Comparison of ENCODE assay signal across 24 cellular contexts in genomic region chr3:13041113-13041776, GRCh38. TPM values are rescaled to one million over a fixed set of nuclear protein-coding genes. Genes with fewer than 3 reads are reported as not detected.
A peak's percentile ranks its signal among the peaks of the same experiment; 100 is the strongest.
DNase-seq lines count a peak whose midpoint lies in the region; ATAC-seq, FAIRE-seq and TF ChIP-seq lines count a peak whose summit lies in the region.
"Had no signal": no experiment of that assay in that cellular context is flagged by ENCODE, and none has a peak within 500 bp of the region (broad histone marks: within the 10 kb centered on the region; RNA-seq: fewer than 3 reads in every experiment).

No MANE protein-coding gene starts in this region.

- no peak overlapping the region for H3K23ac ChIP-seq in H1 (ENCODE audit: insufficient read length)

- H3K36me3 Mint-ChIP-seq in neural crest cell (ENCODE audit: low read depth), result no peaks in the 10 kb centered on the region
- H3K36me3 Mint-ChIP-seq: activated CD8-positive, alpha-beta memory T cell treated with anti-CD3 and anti-CD28 coated beads, Interleukin-2, amount 10 ng/mL, durations not matched to agents 7 days and 5 days; type B pancreatic cell had no signal

- no peaks in the 10 kb centered on the region for H3K23me2 ChIP-seq in H1 (ENCODE audit: low read depth, low read length)

- H3K9me3 ChIP-seq in BLaER1 treated with 17β-estradiol and CSF1 and Interleukin-3, amounts not matched to agents 10 nM and 100 nM (replicated peaks in 1 of 11), result no peaks in the 10 kb centered on the region
- no peaks in the 10 kb centered on the region for H3K9me3 ChIP-seq in SJCRH30 (replicated peaks)
- H3K9me3 ChIP-seq in H1 (ENCODE audit: insufficient read depth in 2 of 2, low read depth in 1 of 2, low read length in 1 of 2), result no peaks in the 10 kb centered on the region
- H3K9me3 ChIP-seq: ascending aorta, right lobe of liver had no signal

- H3K27ac ChIP-seq in BLaER1 treated with 17β-estradiol and CSF1 and Interleukin-3, amounts not matched to agents 10 nM and 100 nM, result peak overlapping the region in 1 of 11 experiments; percentile 80; a peak in 1 of 22 replicates
- H3K27ac ChIP-seq in SJCRH30 (no peak overlapping the region), H1 (ENCODE audit: low read depth, low read length) (no peak overlapping the region)
- H3K27ac ChIP-seq: ascending aorta, right lobe of liver had no signal

- H4K8ac ChIP-seq in H1 (ENCODE audit: extremely low read depth, insufficient read depth, low read length), result no peak overlapping the region

- 92% methylated on average over 23 of the region's 26 CpGs; no CpG with 5 or more reads in 1 of the 2 experiments for WGBS in H1 (ENCODE audit: extremely low coverage in 1 of 2, insufficient coverage in 1 of 2, insufficient read length in 1 of 2, insufficient replicate concordance in 2 of 2, low coverage in 1 of 2, low lambda C conversion rate in 2 of 2, missing lambda C conversion rate in 1 of 2), 2 experiments

- H2AFZ ChIP-seq in H1 (ENCODE audit: low read length), result no peak overlapping the region

- no peak for ATAC-seq in GM21381 (IDR thresholded peaks at IDR 0.05; ENCODE audit: unreplicated experiment)

- peak overlapping the region; percentile 72 for H3K4me3 Mint-ChIP-seq in neural crest cell
- H3K4me3 Mint-ChIP-seq: activated CD4-positive, alpha-beta T cell treated with anti-CD3 and anti-CD28 coated beads, Interleukin-2, amount 10 ng/mL, durations not matched to agents 24 days and 14 days; activated CD8-positive, alpha-beta memory T cell treated with anti-CD3 and anti-CD28 coated beads, Interleukin-2, amount 10 ng/mL, durations not matched to agents 7 days and 5 days; activated naive CD8-positive, alpha-beta T cell; activated T-helper 1 cell treated with anti-CD3 and anti-CD28 coated beads, Interleukin-12 subunit alpha, Interleukin-12 subunit beta, Interleukin-2, Interleukin-4 antibody, amounts not matched to agents 30 ng/mL and 10 ng/mL and 1 ng/mL, durations not matched to agents 14 hours and 24 hours and 36 hours; T-helper 1 cell treated with Interleukin-12 subunit alpha and Interleukin-12 subunit beta and Interleukin-4 antibody, amounts not matched to agents 30 μg/mL and 1 μg/mL, for 36 hours; type B pancreatic cell had no signal

- DNase-seq in SJCRH30 (peak; percentile 35 to 39), H1 (ENCODE audit: low read depth in 1 of 2, low spot score in 2 of 2) (no peak), neural crest cell (ENCODE audit: low read depth, low spot score) (no peak), HCEC 1CT (no peak), SIG-M5 (lab: John Stamatoyannopoulos, UW) (no peak), NCI-H510A treated with DMSO at 0.1 percent for 48 hours (lab: John Stamatoyannopoulos, UW) (no peak)
- DNase-seq: ACHN; activated CD4-positive, alpha-beta T cell treated with anti-CD3 and anti-CD28 coated beads, Interleukin-2, amount 10 ng/mL, durations not matched to agents 24 days and 14 days; activated CD8-positive, alpha-beta memory T cell treated with anti-CD3 and anti-CD28 coated beads, Interleukin-2, amount 10 ng/mL, durations not matched to agents 7 days and 5 days; effector CD4-positive, alpha-beta T cell; foreskin melanocyte; KG1; NCI-H1694; NCI-H774 had no signal

- H4K91ac ChIP-seq in H1 (replicated peaks; ENCODE audit: insufficient read length, low read length), result no peak overlapping the region

- no peaks in the 10 kb centered on the region for H3K27me3 ChIP-seq in BLaER1 treated with 17β-estradiol and CSF1 and Interleukin-3, amounts not matched to agents 10 nM and 100 nM
- H3K27me3 ChIP-seq in SJCRH30, result peaks cover 65% of the 10 kb centered on the region
- H3K27me3 ChIP-seq in H1 (replicated peaks in 1 of 4; ENCODE audit: control insufficient read depth in 3 of 4, extremely low read depth in 1 of 4, insufficient read depth in 3 of 4, low read length in 3 of 4), result 0 out of 7 replicates have a peak, but pooled peaks cover 0 to 2% (median 0%) of the 10 kb centered on the region in 4 experiments
- H3K27me3 ChIP-seq: ascending aorta, right lobe of liver had no signal

- TF ChIP-seq EP300 in H1 (IDR thresholded peaks at IDR 0.05; ENCODE audit: borderline replicate concordance in 1 of 2, low read depth in 2 of 2, low read length in 2 of 2), result no peak

- POLR2A ChIA-PET in H1 (lab: Charles Lee; ENCODE audit: partially characterized antibody), result no interaction called here

- no peak for TF ChIP-seq RAD21 in H1 (IDR thresholded peaks at IDR 0.05 in 1 of 2, conservative IDR thresholded peaks at IDR 0.05 in 1 of 2; ENCODE audit: low read depth in 2 of 2, low read length in 2 of 2)

- peaks cover 61% of the 10 kb centered on the region for H3K4me1 Mint-ChIP-seq in neural crest cell

- H3K18ac ChIP-seq in H1 (ENCODE audit: extremely low read depth, low read length), result no peak overlapping the region

- H3K9me3 Mint-ChIP-seq in neural crest cell, result no peaks in the 10 kb centered on the region
- H3K9me3 Mint-ChIP-seq: activated CD4-positive, alpha-beta T cell treated with anti-CD3 and anti-CD28 coated beads, Interleukin-2, amount 10 ng/mL, durations not matched to agents 24 days and 14 days; activated T-helper 1 cell treated with anti-CD3 and anti-CD28 coated beads, Interleukin-12 subunit alpha, Interleukin-12 subunit beta, Interleukin-2, Interleukin-4 antibody, amounts not matched to agents 30 ng/mL and 10 ng/mL and 1 ng/mL, durations not matched to agents 14 hours and 24 hours and 36 hours; T-helper 1 cell treated with Interleukin-12 subunit alpha and Interleukin-12 subunit beta and Interleukin-4 antibody, amounts not matched to agents 30 μg/mL and 1 μg/mL, for 36 hours; type B pancreatic cell had no signal

- CTCF ChIA-PET in H1 (lab: Charles Lee; ENCODE audit: partially characterized antibody), result interaction anchor here (0.8 kb wide), 1 partner anchor 305 kb away, joined by 3 read pairs; no protein-coding TSS in a partner anchor

- no peak for FAIRE-seq in H1 (lab: Jason Lieb, UNC)
- FAIRE-seq: H54 had no signal

- H3K27ac Mint-ChIP-seq in neural crest cell (ENCODE audit: unreplicated experiment), result no peak overlapping the region
- H3K27ac Mint-ChIP-seq: activated CD4-positive, alpha-beta T cell treated with anti-CD3 and anti-CD28 coated beads, Interleukin-2, amount 10 ng/mL, durations not matched to agents 24 days and 14 days; activated CD8-positive, alpha-beta memory T cell treated with anti-CD3 and anti-CD28 coated beads, Interleukin-2, amount 10 ng/mL, durations not matched to agents 7 days and 5 days; activated naive CD8-positive, alpha-beta T cell; activated T-helper 1 cell treated with anti-CD3 and anti-CD28 coated beads, Interleukin-12 subunit alpha, Interleukin-12 subunit beta, Interleukin-2, Interleukin-4 antibody, amounts not matched to agents 30 ng/mL and 10 ng/mL and 1 ng/mL, durations not matched to agents 14 hours and 24 hours and 36 hours; T-helper 1 cell treated with Interleukin-12 subunit alpha and Interleukin-12 subunit beta and Interleukin-4 antibody, amounts not matched to agents 30 μg/mL and 1 μg/mL, for 36 hours; type B pancreatic cell had no signal

- TF ChIP-seq POLR2A in H1 (IDR thresholded peaks at IDR 0.05; ENCODE audit: control extremely low read depth in 1 of 2, low read depth in 2 of 2, low read length in 2 of 2), result no peak

- H3K4me2 ChIP-seq in BLaER1 treated with 17β-estradiol and CSF1 and Interleukin-3, amounts not matched to agents 10 nM and 100 nM, result peak overlapping the region; percentile 58 to 98 (median 87)
- no peak overlapping the region for H3K4me2 ChIP-seq in H1 (ENCODE audit: insufficient read depth in 1 of 2, low read depth in 2 of 2, low read length in 2 of 2)

- H3K14ac ChIP-seq in H1 (ENCODE audit: insufficient read length), result no peak overlapping the region

- peaks cover 0 to 28% (median 0%) of the 10 kb centered on the region in 11 experiments; a peak in 4 of 22 replicates for H4K20me1 ChIP-seq in BLaER1 treated with 17β-estradiol and CSF1 and Interleukin-3, amounts not matched to agents 10 nM and 100 nM
- H4K20me1 ChIP-seq in H1 (replicated peaks in 1 of 2; ENCODE audit: control insufficient read depth in 1 of 2, insufficient read depth in 2 of 2, low read length in 2 of 2), result no peaks in the 10 kb centered on the region

- no peak overlapping the region for H3K56ac ChIP-seq in H1 (replicated peaks; ENCODE audit: insufficient read length, low read depth, low read length)

- H3K4ac ChIP-seq in H1 (replicated peaks; ENCODE audit: insufficient read length, low read depth, low read length), result no peak overlapping the region

- no peaks in the 10 kb centered on the region for H3K79me1 ChIP-seq in H1 (ENCODE audit: low read depth, low read length)

- no peaks in the 10 kb centered on the region for H3K79me2 ChIP-seq in H1 (ENCODE audit: control insufficient read depth in 1 of 2, insufficient read depth in 2 of 2, low read length in 2 of 2)

- no peak overlapping the region for H2BK20ac ChIP-seq in H1 (ENCODE audit: low read length)

- no peak overlapping the region for H2BK12ac ChIP-seq in H1 (ENCODE audit: low read depth, low read length)

- TF ChIP-seq CTCF in H1 (IDR thresholded peaks at IDR 0.05; ENCODE audit: control extremely low read depth in 1 of 3, insufficient read depth in 1 of 3, low read depth in 1 of 3, low read length in 3 of 3) (no peak), neural crest cell (conservative IDR thresholded peaks at IDR 0.05) (no peak)

- H2BK5ac ChIP-seq in H1 (ENCODE audit: low read depth, low read length), result no peak overlapping the region

- H3K27me3 Mint-ChIP-seq in neural crest cell (ENCODE audit: low read depth), result no peaks in the 10 kb centered on the region
- H3K27me3 Mint-ChIP-seq: activated CD8-positive, alpha-beta memory T cell treated with anti-CD3 and anti-CD28 coated beads, Interleukin-2, amount 10 ng/mL, durations not matched to agents 7 days and 5 days; activated naive CD8-positive, alpha-beta T cell had no signal

- H2BK120ac ChIP-seq in H1 (replicated peaks; ENCODE audit: low read depth, low read length), result no peak overlapping the region

- peaks cover 0 to 15% (median 0%) of the 10 kb centered on the region in 11 experiments; a peak in 5 of 22 replicates for H3K36me3 ChIP-seq in BLaER1 treated with 17β-estradiol and CSF1 and Interleukin-3, amounts not matched to agents 10 nM and 100 nM
- H3K36me3 ChIP-seq in SJCRH30 (no peaks in the 10 kb centered on the region), H1 (ENCODE audit: control insufficient read depth in 2 of 4, insufficient read depth in 4 of 4, low read length in 3 of 4) (no peaks in the 10 kb centered on the region)
- H3K36me3 ChIP-seq: ascending aorta, right lobe of liver had no signal

- no peak overlapping the region for H3K4me3 ChIP-seq in BLaER1 treated with 17β-estradiol and CSF1 and Interleukin-3, amounts not matched to agents 10 nM and 100 nM
- H3K4me3 ChIP-seq in SJCRH30 (no peak overlapping the region), H1 (ENCODE audit: extremely low read depth in 1 of 4, insufficient read depth in 2 of 4, low read depth in 3 of 4, low read length in 4 of 4) (no peak overlapping the region)
- H3K4me3 ChIP-seq: ascending aorta, lung, right lobe of liver had no signal

- H3K4me1 ChIP-seq in BLaER1 treated with 17β-estradiol and CSF1 and Interleukin-3, amounts not matched to agents 10 nM and 100 nM, result peaks cover 38 to 81% (median 73%) of the 10 kb centered on the region in 10 experiments
- H3K4me1 ChIP-seq in SJCRH30, result peaks cover 7% of the 10 kb centered on the region
- H3K4me1 ChIP-seq in H1 (replicated peaks in 1 of 4; ENCODE audit: control insufficient read depth in 3 of 4, insufficient read depth in 4 of 4, low read length in 3 of 4), result peaks cover 0 to 8% (median 3%) of the 10 kb centered on the region in 4 experiments; a peak in 2 of 7 replicates
- H3K4me1 ChIP-seq: ascending aorta, right lobe of liver had no signal

- no peak overlapping the region for H2BK15ac ChIP-seq in H1 (ENCODE audit: low read length)

- 0 out of 2 replicates have a peak overlapping the region, but pooled peaks have one; percentile 13 for H2AK5ac ChIP-seq in H1 (ENCODE audit: low read depth, low read length)

- no peak overlapping the region for H4K5ac ChIP-seq in H1 (ENCODE audit: insufficient read length, low read depth, low read length)

- H3K9ac ChIP-seq in BLaER1 treated with 17β-estradiol and CSF1 and Interleukin-3, amounts not matched to agents 10 nM and 100 nM, result peak overlapping the region in 3 of 11 experiments; percentile 21 to 32 (median 28); a peak in 4 of 22 replicates
- H3K9ac ChIP-seq in H1 (replicated peaks in 1 of 4; ENCODE audit: extremely low read depth in 1 of 4, low read depth in 3 of 4, low read length in 3 of 4), result no peak overlapping the region

RNA-seq across cellular contexts. Expression of gene IQSEC1, which starts 32.0 kb away (rescaled TPM):
- 5.7 and 6.8 TPM in 2 replicates for total RNA-seq in SJCRH30 (2014; rRNA removed; shearing (Covaris generic))
- total RNA-seq in H1 (2021; fragmentation: NEBNext Ultra II Directional; extraction: Animal tissue kit (Norgen Biotek cat#: 25700)), result 28.2 and 28.8 TPM in 2 replicates
- 6.8 and 12.4 TPM in 2 replicates for polyA plus RNA-seq in H1 (2011; rRNA removed)
- 5.7 TPM for polyA plus RNA-seq in H1 (2011; cell fraction: cytosol; rRNA removed)
- polyA plus RNA-seq in H1 (2011; cell fraction: nucleus; rRNA removed), result 26.7 TPM
- 16.5 to 22.4 TPM (median 19.3 TPM) in 4 replicates for polyA plus RNA-seq in H1 (2012, experiment 1 of 2)
- 9.5 TPM for polyA plus RNA-seq in H1 (2012, experiment 2 of 2)
- polyA plus RNA-seq in H1 (2013, experiment 1 of 2), result 16.4 TPM
- polyA plus RNA-seq in H1 (2013, experiment 2 of 2), result 15.3 TPM
- polyA minus RNA-seq in H1 (2011; rRNA and poly(A)+ RNA removed), result 11.0 and 11.7 TPM in 2 replicates
- 14.5 TPM for polyA minus RNA-seq in H1 (2011; cell fraction: cytosol; rRNA and poly(A)+ RNA removed)
- polyA minus RNA-seq in H1 (2011; cell fraction: nucleus; rRNA and poly(A)+ RNA removed), result 36.0 TPM
- total RNA-seq in neural crest cell, result 31.3 and 32.1 TPM in 2 replicates

Comparison
In these comparisons a context has a peak if more than half of its experiments do, and no peak if none do; other contexts are left out.
1. H3K4me2 ChIP-seq: peak in BLaER1 treated with 17β-estradiol and CSF1 and Interleukin-3, amounts not matched to agents 10 nM and 100 nM (11 of 11); none in H1 (0 of 2).
2. DNase-seq: peak in SJCRH30 (2 of 2); none in H1 (0 of 2), neural crest cell (single experiment), HCEC 1CT (single experiment), SIG-M5 (single experiment) and NCI-H510A treated with DMSO at 0.1 percent for 48 hours (single experiment).